11 cellular contexts compared by ENCODE assay signal in the genomic region with DNA sequence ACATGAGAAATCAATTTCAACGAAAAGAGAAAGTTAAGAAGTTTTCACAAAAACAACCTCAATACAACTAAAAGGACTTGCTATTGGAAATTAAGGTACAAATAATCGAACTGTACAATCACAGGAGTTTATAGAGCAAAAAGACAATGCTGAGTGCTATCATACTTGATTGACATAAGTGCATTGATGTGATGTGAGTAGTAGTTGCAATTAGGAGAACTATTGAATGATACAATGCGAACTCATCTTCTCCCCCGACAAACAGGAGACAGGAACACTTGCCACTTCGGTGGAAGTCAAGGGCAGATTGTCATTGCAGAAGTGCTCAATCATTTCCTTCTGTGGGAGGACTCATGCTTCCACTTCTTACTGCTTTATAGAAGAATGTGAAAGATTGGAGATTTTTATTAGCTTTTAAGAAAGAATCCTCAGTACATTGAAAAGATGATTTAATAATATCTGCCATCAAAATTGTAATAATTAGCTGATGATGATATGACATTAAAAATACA.
"Had no signal": no experiment of that assay in that cellular context is flagged by ENCODE, and none has a peak within 500 bp of the region (broad histone marks: within the 10 kb centered on the region; RNA-seq: fewer than 3 reads in every experiment).

No MANE protein-coding gene starts in this region.

- DNase-seq: activated CD4-positive, alpha-beta memory T cell treated with anti-CD3 and anti-CD28 coated beads, Interleukin-2, amount 10 ng/mL, durations not matched to agents 7 days and 5 days; activated CD4-positive, alpha-beta T cell treated with anti-CD3 and anti-CD28 coated beads for 4 hours; activated gamma-delta T cell; activated T-cell treated with anti-CD3 and anti-CD28 coated beads, Interleukin-2, amount 50 U/mL, for 72 hours; amniotic stem cell; left colon; midbrain; psoas muscle; stomach; T-helper 9 cell; upper lobe of right lung had no signal
